In the genomic region with DNA sequence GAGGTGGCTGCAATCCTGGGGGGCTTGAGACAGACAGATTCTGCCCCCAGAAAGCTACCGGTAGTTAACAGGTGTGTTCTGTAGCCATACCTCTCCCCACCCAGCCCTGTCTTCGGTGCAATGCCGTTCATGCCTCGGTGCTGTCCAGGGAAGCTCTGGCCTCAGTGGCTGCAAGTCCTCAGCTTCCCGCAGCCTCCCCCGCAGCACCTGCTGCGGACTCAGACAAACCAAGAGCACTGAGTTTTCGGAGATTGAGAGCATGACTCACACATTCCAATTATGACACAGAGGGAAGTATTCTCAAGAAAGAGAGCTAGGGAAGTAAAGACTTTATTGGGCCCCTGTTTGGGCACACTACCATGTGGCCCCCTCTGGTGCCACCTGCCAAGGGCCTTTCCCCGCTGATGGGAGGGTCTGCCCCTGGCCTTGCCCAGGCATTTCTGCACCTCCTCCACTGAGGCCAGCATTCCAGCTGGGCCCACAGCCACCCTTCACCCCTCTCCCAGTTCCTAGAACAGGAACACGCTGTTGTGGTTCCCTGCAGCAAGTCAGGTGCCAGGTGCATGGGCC, we compare ENCODE assay signal across 8 cellular contexts. TPM values are rescaled to one million over a fixed set of nuclear protein-coding genes. Genes with fewer than 3 reads are reported as not detected.
DNase-seq lines count a peak whose midpoint lies in the region; ATAC-seq, FAIRE-seq and TF ChIP-seq lines count a peak whose summit lies in the region.

No MANE protein-coding gene starts in this region.

- H3K36me3 ChIP-seq in thyroid gland (no peaks in the 10 kb centered on the region), endodermal cell (ENCODE audit: control insufficient read depth, insufficient read depth, low read length) (no peaks in the 10 kb centered on the region)

- H3K4me3 ChIP-seq in astrocyte of the spinal cord (ENCODE audit: low read depth, low read length) (no peak overlapping the region), thyroid gland (replicated peaks in 1 of 3) (no peak overlapping the region), endodermal cell (ENCODE audit: low read length) (no peak overlapping the region)

- H3K27ac ChIP-seq in thyroid gland (no peak overlapping the region), endodermal cell (ENCODE audit: low read depth, low read length) (no peak overlapping the region)

- TF ChIP-seq CTCF in astrocyte of the spinal cord (IDR thresholded peaks at IDR 0.05; ENCODE audit: low read depth, low read length) (no peak), thyroid gland (IDR thresholded peaks at IDR 0.05) (no peak), endodermal cell (conservative IDR thresholded peaks at IDR 0.05) (no peak)

- H3K4me1 ChIP-seq in thyroid gland (no peaks in the 10 kb centered on the region), endodermal cell (ENCODE audit: control insufficient read depth, insufficient read depth, low read length) (no peaks in the 10 kb centered on the region)

- peak; percentile 63 for ATAC-seq in HG02840 (IDR thresholded peaks at IDR 0.05; ENCODE audit: low FRiP score, unreplicated experiment)

- in situ Hi-C loops in astrocyte of the spinal cord (cut with HindIII; ENCODE audit: low sequenced_read_pairs): no loop called here

- H3K4me3 Mint-ChIP-seq in endodermal cell: no peak overlapping the region

- DNase-seq in GM18507 (ENCODE audit: extremely low spot score, insufficient read length, low read depth): no peak
- DNase-seq in SIG-M5 (lab: John Stamatoyannopoulos, UW): peak; percentile 23
- peak; percentile 74 for DNase-seq in astrocyte of the spinal cord (ENCODE audit: low read depth, low spot score)
- peak; percentile 52 to 57 for DNase-seq in stimulated activated CD4-positive, alpha-beta T cell treated with anti-CD3 and anti-CD28 coated beads, Interleukin-15, amount 100 ng/mL, for 48 hours (ENCODE audit: low read depth in 2 of 2)
- DNase-seq in NCI-H2171 (lab: John Stamatoyannopoulos, UW): no peak
- DNase-seq in thyroid gland: no peak
- DNase-seq in endodermal cell: no peak

- H3K27ac Mint-ChIP-seq in endodermal cell: no peak overlapping the region

- TF ChIP-seq POLR2A in thyroid gland (IDR thresholded peaks at IDR 0.05): no peak

- 61 to 89% methylated on average over 6 to 8 of the region's 10 CpGs for WGBS in thyroid gland, 2 donors
- WGBS in endodermal cell (ENCODE audit: insufficient coverage in 1 of 2, insufficient read length in 1 of 2), 2 experiments: 72 to 88% methylated on average over 5 to 10 of the region's 10 CpGs

- H3K9me3 Mint-ChIP-seq in endodermal cell: no peaks in the 10 kb centered on the region

- FAIRE-seq in GM18507 (lab: Jason Lieb, UNC): peak; percentile 21

- H3K4me1 Mint-ChIP-seq in endodermal cell: no peaks in the 10 kb centered on the region

- no peaks in the 10 kb centered on the region for H3K36me3 Mint-ChIP-seq in endodermal cell (ENCODE audit: low read depth)

- no peaks in the 10 kb centered on the region for H3K27me3 ChIP-seq in thyroid gland
- no peaks in the 10 kb centered on the region for H3K27me3 ChIP-seq in endodermal cell (ENCODE audit: control insufficient read depth, insufficient read depth, low read length, poor library complexity, severe bottlenecking)

- no peak overlapping the region for H3K9ac ChIP-seq in endodermal cell (ENCODE audit: extremely low read depth, low read length, poor library complexity, severe bottlenecking)

- no peaks in the 10 kb centered on the region for H3K27me3 Mint-ChIP-seq in endodermal cell (ENCODE audit: insufficient read depth)

- H3K9me3 ChIP-seq in thyroid gland (no peaks in the 10 kb centered on the region), endodermal cell (ENCODE audit: control insufficient read depth, low read length) (no peaks in the 10 kb centered on the region)

- intact Hi-C loops in thyroid gland (cut with DNase I): no loop called here

RNA-seq across cellular contexts. Expression of gene EZH2, which starts 30.2 kb away (rescaled TPM):
- total RNA-seq in thyroid gland (1 to 10 TPM in 1 of 4 donors, under 1 TPM in 3; 0.75 to 1.1 (median 0.86) TPM), endodermal cell (10 to 100 TPM; 40.2 to 46.0 TPM)
- polyA plus RNA-seq in endodermal cell (2013, experiment 1 of 2): 83.4 TPM
- 81.5 TPM for polyA plus RNA-seq in endodermal cell (2013, experiment 2 of 2)

Comparison
In these comparisons a context has a peak if more than half of its experiments do, and no peak if none do; other contexts are left out.
1. DNase-seq: peak in SIG-M5 (single experiment), astrocyte of the spinal cord (single experiment) and stimulated activated CD4-positive, alpha-beta T cell treated with anti-CD3 and anti-CD28 coated beads, Interleukin-15, amount 100 ng/mL, for 48 hours (2 of 2); none in GM18507 (single experiment), NCI-H2171 (single experiment), thyroid gland (0 of 2) and endodermal cell (single experiment).
2. RNA of gene EZH2, which starts 30.2 kb away (total RNA-seq): 40.2 to 46.0 TPM in endodermal cell; 0.75 to 1.1 TPM in thyroid gland; every median in the first group is over 10 times any median in the second.